In genomic region chr3:180278583-180279188, GRCh38 we compare ENCODE assay signal across 9 cellular contexts.
DNase-seq lines count a peak whose midpoint lies in the region; ATAC-seq and TF ChIP-seq lines count a peak whose summit lies in the region.
"Had no signal": no experiment of that assay in that cellular context is flagged by ENCODE, and none has a peak within 500 bp of the region (broad histone marks: within the 10 kb centered on the region; RNA-seq: fewer than 3 reads in every experiment).

No MANE protein-coding gene starts in this region.

- no peak for TF ChIP-seq POLR2A in thyroid gland (IDR thresholded peaks at IDR 0.05)

- H3K27ac ChIP-seq in osteoblast (ENCODE audit: low read depth, low read length) (no peak overlapping the region), smooth muscle cell (ENCODE audit: low read depth) (no peak overlapping the region), thyroid gland (no peak overlapping the region)
- H3K27ac ChIP-seq: cardiac muscle cell had no signal

- H3K36me3 ChIP-seq in osteoblast (ENCODE audit: insufficient read depth, low read length) (no peaks in the 10 kb centered on the region), smooth muscle cell (ENCODE audit: low read depth) (no peaks in the 10 kb centered on the region), thyroid gland (no peaks in the 10 kb centered on the region)
- H3K36me3 ChIP-seq: cardiac muscle cell had no signal

- H3K4me1 ChIP-seq in osteoblast (ENCODE audit: insufficient read depth, low read length) (peaks cover 9% of the 10 kb centered on the region), smooth muscle cell (ENCODE audit: low read depth) (no peaks in the 10 kb centered on the region), thyroid gland (no peaks in the 10 kb centered on the region)

- no peaks in the 10 kb centered on the region for H3F3A ChIP-seq in smooth muscle cell (ENCODE audit: low read depth)

- peak overlapping the region; percentile 58 for H2AFZ ChIP-seq in osteoblast (ENCODE audit: low read length)
- no peak overlapping the region for H2AFZ ChIP-seq in smooth muscle cell (ENCODE audit: low read depth)

- DNase-seq in osteoblast (ENCODE audit: insufficient read length, low spot score, missing footprints) (no peak), GM03348 (ENCODE audit: low spot score) (no peak), smooth muscle cell (lab: John Stamatoyannopoulos, UW; ENCODE audit: unreplicated experiment) (no peak), AG08395 (ENCODE audit: low spot score) (no peak), thyroid gland (no peak)

- 82% methylated on average over 2 of the region's 2 CpGs for WGBS in smooth muscle cell (ENCODE audit: low lambda C conversion rate)
- 71% methylated on average over 2 of the region's 2 CpGs for WGBS in thyroid gland, 2 donors

- ATAC-seq in GM18907 (IDR thresholded peaks at IDR 0.05; ENCODE audit: unreplicated experiment) (peak; percentile 97), HG02588 (IDR thresholded peaks at IDR 0.05; ENCODE audit: unreplicated experiment) (peak; percentile 96), HG03469 (IDR thresholded peaks at IDR 0.05; ENCODE audit: unreplicated experiment) (peak; percentile 95)

- no peaks in the 10 kb centered on the region for H3K27me3 ChIP-seq in osteoblast (ENCODE audit: insufficient read depth, low read length)
- H3K27me3 ChIP-seq in smooth muscle cell (ENCODE audit: low read depth): no peaks in the 10 kb centered on the region
- H3K27me3 ChIP-seq in thyroid gland: no peaks in the 10 kb centered on the region
- H3K27me3 ChIP-seq: cardiac muscle cell had no signal

- H3K4me2 ChIP-seq in osteoblast (ENCODE audit: insufficient read depth, low read length): peak overlapping the region; percentile 16
- no peak overlapping the region for H3K4me2 ChIP-seq in smooth muscle cell

- intact Hi-C loops in thyroid gland (cut with DNase I): no loop called here

- H3K9me3 ChIP-seq in osteoblast (ENCODE audit: low read depth, low read length) (no peaks in the 10 kb centered on the region), smooth muscle cell (replicated peaks; ENCODE audit: low read depth) (no peaks in the 10 kb centered on the region), thyroid gland (no peaks in the 10 kb centered on the region)

- H4K20me1 ChIP-seq in osteoblast (ENCODE audit: insufficient read depth, low read length): no peaks in the 10 kb centered on the region
- H4K20me1 ChIP-seq in smooth muscle cell (ENCODE audit: low read depth): no peaks in the 10 kb centered on the region

- H3K4me3 ChIP-seq in osteoblast (ENCODE audit: insufficient read depth, low read length) (no peak overlapping the region), smooth muscle cell (no peak overlapping the region), thyroid gland (replicated peaks in 1 of 3) (no peak overlapping the region)
- H3K4me3 ChIP-seq: cardiac muscle cell had no signal

- TF ChIP-seq CTCF in osteoblast (IDR thresholded peaks at IDR 0.05; ENCODE audit: extremely low read depth, low read depth, low read length): no peak
- TF ChIP-seq CTCF in smooth muscle cell (IDR thresholded peaks at IDR 0.05; ENCODE audit: borderline replicate concordance, insufficient read depth, poor library complexity, severe bottlenecking): no peak
- no peak for TF ChIP-seq CTCF in thyroid gland (IDR thresholded peaks at IDR 0.05)

- H3K9ac ChIP-seq in smooth muscle cell (ENCODE audit: low read depth): no peak overlapping the region

- H3K79me2 ChIP-seq in osteoblast (ENCODE audit: insufficient read depth, low read length) (no peaks in the 10 kb centered on the region), smooth muscle cell (ENCODE audit: low read depth) (no peaks in the 10 kb centered on the region)
